Comparison of ENCODE assay signal across 8 cellular contexts in genomic region chr5:112861638-112861985, GRCh38. TPM values are rescaled to one million over a fixed set of nuclear protein-coding genes. Genes with fewer than 3 reads are reported as not detected.
A peak's percentile ranks its signal among the peaks of the same experiment; 100 is the strongest.
DNase-seq lines count a peak whose midpoint lies in the region; ATAC-seq and TF ChIP-seq lines count a peak whose summit lies in the region.

No MANE protein-coding gene starts in this region.

- peaks cover 13% of the 10 kb centered on the region for H4K20me1 ChIP-seq in osteoblast (ENCODE audit: insufficient read depth, low read length)

- peaks cover 2 to 6% of the 10 kb centered on the region in 2 donors for H3K27me3 Mint-ChIP-seq in CD4-positive, alpha-beta memory T cell

- no peaks in the 10 kb centered on the region for H3K9me3 ChIP-seq in CD4-positive, alpha-beta memory T cell (ENCODE audit: control insufficient read depth in 1 of 2, low read length in 2 of 2)
- H3K9me3 ChIP-seq in Panc1 (ENCODE audit: control insufficient read depth, insufficient read depth, low read depth, low read length) (no peaks in the 10 kb centered on the region), osteoblast (ENCODE audit: low read depth, low read length) (no peaks in the 10 kb centered on the region)

- in situ Hi-C loops in Panc1 (cut with HindIII; ENCODE audit: low pct_unique_long_range_greater_than_20kb, low sequenced_read_pairs): no loop called here

- TF ChIP-seq CTCF in Panc1 (IDR thresholded peaks at IDR 0.05) (no peak), epithelial cell of esophagus (IDR thresholded peaks at IDR 0.05; ENCODE audit: insufficient read depth, low read depth, low read length, missing control alignments) (no peak), osteoblast (IDR thresholded peaks at IDR 0.05; ENCODE audit: extremely low read depth, low read depth, low read length) (no peak)

- peak overlapping the region; percentile 99 for H2AFZ ChIP-seq in osteoblast (ENCODE audit: low read length)

- peak overlapping the region; percentile 98 to 99 (median 98) for H3K27ac Mint-ChIP-seq in CD4-positive, alpha-beta memory T cell

- CTCF ChIA-PET in CD4-positive, alpha-beta memory T cell (lab: Charles Lee; ENCODE audit: partially characterized antibody): interaction anchor here (1.5 to 2.1 kb wide), 4 partner anchors 9 to 102 kb away, joined by 4 to 13 read pairs (median 6); partner anchors contain the start of gene REEP5
- CTCF ChIA-PET in Panc1 (lab: Charles Lee): no interaction called here

- POLR2A ChIA-PET in CD4-positive, alpha-beta memory T cell (lab: Charles Lee; ENCODE audit: partially characterized antibody): interaction anchor here (0.6 to 3.1 kb wide), 12 partner anchors 12 to 701 kb away, joined by 4 to 33 read pairs (median 7); partner anchors contain the start of genes DCP2 and REEP5
- POLR2A ChIA-PET in Panc1 (lab: Charles Lee): no interaction called here

- peaks cover 38% of the 10 kb centered on the region for H3K4me1 ChIP-seq in CD4-positive, alpha-beta memory T cell (ENCODE audit: insufficient read depth, low read length)
- H3K4me1 ChIP-seq in Panc1 (ENCODE audit: control insufficient read depth, insufficient read depth, low read length) (peaks cover 14% of the 10 kb centered on the region), osteoblast (ENCODE audit: insufficient read depth, low read length) (peaks cover 24% of the 10 kb centered on the region)

- H3K9me3 Mint-ChIP-seq in CD4-positive, alpha-beta memory T cell: no peaks in the 10 kb centered on the region

- no peak for DNase-seq in CD4-positive, alpha-beta memory T cell
- DNase-seq in Panc1 (ENCODE audit: low read depth, low spot score) (no peak), epithelial cell of esophagus (ENCODE audit: low read depth) (no peak), osteoblast (ENCODE audit: insufficient read length, low spot score, missing footprints) (peak; percentile 58), AG20443 (ENCODE audit: low spot score) (no peak), COR-L47 (lab: John Stamatoyannopoulos, UW) (no peak), NCI-H2196 treated with DMSO at 0.1 percent for 48 hours (lab: John Stamatoyannopoulos, UW; ENCODE audit: unreplicated experiment) (no peak), HuH-7 (ENCODE audit: low spot score) (no peak)

- no peak for ATAC-seq in Panc1

- H3K27me3 ChIP-seq in CD4-positive, alpha-beta memory T cell (ENCODE audit: insufficient read depth, low read length): no peaks in the 10 kb centered on the region
- H3K27me3 ChIP-seq in Panc1 (ENCODE audit: control insufficient read depth, insufficient read depth, low read length) (no peaks in the 10 kb centered on the region), osteoblast (ENCODE audit: insufficient read depth, low read length) (no peaks in the 10 kb centered on the region)

- H3K4me3 Mint-ChIP-seq in CD4-positive, alpha-beta memory T cell: peak overlapping the region; percentile 96 to 98 (median 97)

- BruUV-seq in Panc1 (replicated peaks; lab: Mats Ljungman, UMichigan): TSS peak; percentile 74

- peak overlapping the region; percentile 98 for H3K4me2 ChIP-seq in osteoblast (ENCODE audit: insufficient read depth, low read length)

- peak overlapping the region; percentile 97 for H3K27ac ChIP-seq in CD4-positive, alpha-beta memory T cell (ENCODE audit: low read depth, low read length)
- H3K27ac ChIP-seq in Panc1 (ENCODE audit: low read length) (peak overlapping the region; percentile 96), osteoblast (ENCODE audit: low read depth, low read length) (peak overlapping the region; percentile 93)

- intact Hi-C loops in CD4-positive, alpha-beta memory T cell (cut with micrococcal nuclease): loop anchor here (1.0 to 5.0 kb wide), 6 partner anchors 13 to 154 kb away; partner anchors contain the start of genes DCP2 and REEP5
- intact Hi-C loops in Panc1 (cut with micrococcal nuclease; ENCODE audit: unreplicated experiment): no loop called here

- H3K4me1 Mint-ChIP-seq in CD4-positive, alpha-beta memory T cell: peaks cover 20 to 41% (median 32%) of the 10 kb centered on the region in 4 donors

- H3K36me3 Mint-ChIP-seq in CD4-positive, alpha-beta memory T cell: peaks cover 13 to 42% of the 10 kb centered on the region in 2 donors

- H3K4me3 ChIP-seq in CD4-positive, alpha-beta memory T cell (ENCODE audit: low read length in 2 of 2): peak overlapping the region; percentile 66 to 95
- H3K4me3 ChIP-seq in Panc1 (ENCODE audit: low read depth in 2 of 2, low read length in 2 of 2) (peak overlapping the region; percentile 82 to 94), epithelial cell of esophagus (ENCODE audit: low read length) (peak overlapping the region; percentile 99), osteoblast (ENCODE audit: insufficient read depth, low read length) (peak overlapping the region; percentile 88)

- peaks cover 21% of the 10 kb centered on the region for H3K36me3 ChIP-seq in CD4-positive, alpha-beta memory T cell (ENCODE audit: insufficient read depth, low read length)
- H3K36me3 ChIP-seq in Panc1 (ENCODE audit: control insufficient read depth, insufficient read depth, low read length) (peaks cover 16% of the 10 kb centered on the region), osteoblast (ENCODE audit: insufficient read depth, low read length) (peaks cover 36% of the 10 kb centered on the region)

- peaks cover 48% of the 10 kb centered on the region for H3K79me2 ChIP-seq in osteoblast (ENCODE audit: insufficient read depth, low read length)

RNA-seq across cellular contexts. Expression of gene SRP19, which starts 0.5 kb away (rescaled TPM):
- 10 to 100 TPM; 51.4 to 54.4 TPM for total RNA-seq in CD4-positive, alpha-beta memory T cell
- polyA plus RNA-seq in CD4-positive, alpha-beta memory T cell: 100 to 1,000 TPM; 150 to 163 TPM
- total RNA-seq in Panc1 (2021; ENCODE audit: unreplicated experiment) (55.8 TPM), osteoblast (55.7 and 59.0 TPM in 2 replicates)
- 43.1 TPM for polyA plus RNA-seq in Panc1 (2012; ENCODE audit: insufficient read length)
